6 cellular contexts compared by ENCODE assay signal in the genomic region with DNA sequence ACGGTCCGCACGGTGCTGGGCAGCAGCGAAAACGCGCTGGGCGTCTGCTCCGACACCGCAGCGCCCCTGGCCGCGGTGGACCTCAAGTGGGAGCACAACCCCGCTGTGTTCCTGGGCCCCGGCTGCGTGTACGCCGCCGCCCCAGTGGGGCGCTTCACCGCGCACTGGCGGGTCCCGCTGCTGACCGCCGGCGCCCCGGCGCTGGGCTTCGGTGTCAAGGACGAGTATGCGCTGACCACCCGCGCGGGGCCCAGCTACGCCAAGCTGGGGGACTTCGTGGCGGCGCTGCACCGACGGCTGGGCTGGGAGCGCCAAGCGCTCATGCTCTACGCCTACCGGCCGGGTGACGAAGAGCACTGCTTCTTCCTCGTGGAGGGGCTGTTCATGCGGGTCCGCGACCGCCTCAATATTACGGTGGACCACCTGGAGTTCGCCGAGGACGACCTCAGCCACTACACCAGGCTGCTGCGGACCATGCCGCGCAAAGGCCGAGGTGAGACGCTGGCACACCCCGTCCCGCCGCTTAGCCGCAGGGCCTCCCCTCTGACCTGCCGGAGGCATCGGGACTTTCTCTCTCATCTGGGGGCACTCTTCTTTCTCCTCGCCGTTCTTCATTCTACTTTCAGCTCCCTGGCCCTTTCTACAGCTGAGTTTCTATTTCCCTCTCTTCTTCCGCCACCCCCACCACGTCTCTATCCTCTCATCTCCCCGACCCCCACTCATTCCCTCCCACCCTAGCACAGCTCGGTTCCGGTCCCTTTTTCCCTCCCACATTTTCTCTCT. TPM values are rescaled to one million over a fixed set of nuclear protein-coding genes. Genes with fewer than 3 reads are reported as not detected.
A peak's percentile ranks its signal among the peaks of the same experiment; 100 is the strongest.
DNase-seq lines count a peak whose midpoint lies in the region; ATAC-seq and TF ChIP-seq lines count a peak whose summit lies in the region.

No MANE protein-coding gene starts in this region.

- no peaks in the 10 kb centered on the region for H3K9me3 Mint-ChIP-seq in activated CD8-positive, alpha-beta T cell treated with anti-CD3 and anti-CD28 coated beads for 36 hours

- H3K4me3 ChIP-seq in iPS-20b (ENCODE audit: low read length), result peak overlapping the region; percentile 68

- POLR2A ChIA-PET in activated CD8-positive, alpha-beta T cell treated with anti-CD3 and anti-CD28 coated beads for 36 hours (lab: Charles Lee), result interaction anchor here (0.6 to 0.7 kb wide), 3 partner anchors 44 to 284 kb away, joined by 3 read pairs; no protein-coding TSS in a partner anchor

- CTCF ChIA-PET in activated CD8-positive, alpha-beta T cell treated with anti-CD3 and anti-CD28 coated beads for 36 hours (lab: Charles Lee), result interaction anchor here (0.8 to 5.2 kb wide), 8 partner anchors 12 to 107 kb away, joined by 3 to 40 read pairs (median 4); partner anchors contain the start of gene CHTOP

- peaks cover 7% of the 10 kb centered on the region; the same call in 1 of the 2 replicates for H3K4me1 ChIP-seq in iPS-20b (ENCODE audit: insufficient read depth, low read length)

- peaks cover 45% of the 10 kb centered on the region for H3K27me3 ChIP-seq in iPS-20b (ENCODE audit: insufficient read depth, low read length)

- peak overlapping the region; percentile 57 for H3K4me3 Mint-ChIP-seq in activated CD8-positive, alpha-beta T cell treated with anti-CD3 and anti-CD28 coated beads for 36 hours

- H3K9ac ChIP-seq in iPS-20b (ENCODE audit: low read depth, low read length), result peak overlapping the region; percentile 48; the same call in 1 of the 2 replicates

- H3K4me1 Mint-ChIP-seq in activated CD8-positive, alpha-beta T cell treated with anti-CD3 and anti-CD28 coated beads for 36 hours (ENCODE audit: low read depth), result peaks cover 19% of the 10 kb centered on the region

- intact Hi-C loops in activated CD8-positive, alpha-beta T cell treated with anti-CD3 and anti-CD28 coated beads for 36 hours (cut with micrococcal nuclease), result loop anchor here (5.0 kb wide), 1 partner anchor 68 kb away; no protein-coding TSS in a partner anchor

- TF ChIP-seq CTCF in activated CD8-positive, alpha-beta T cell treated with anti-CD3 and anti-CD28 coated beads for 36 hours (IDR thresholded peaks at IDR 0.05), result peak; percentile 52

- no peaks in the 10 kb centered on the region for H3K36me3 Mint-ChIP-seq in activated CD8-positive, alpha-beta T cell treated with anti-CD3 and anti-CD28 coated beads for 36 hours (ENCODE audit: low read depth)

- ATAC-seq in activated CD8-positive, alpha-beta T cell treated with anti-CD3 and anti-CD28 coated beads for 36 hours, result peak; percentile 63
- ATAC-seq in GM19324 (IDR thresholded peaks at IDR 0.05; ENCODE audit: low FRiP score, unreplicated experiment), result no peak

- peaks cover 10% of the 10 kb centered on the region; the same call in 1 of the 2 replicates for H3K36me3 ChIP-seq in iPS-20b (ENCODE audit: insufficient read depth, low read depth, low read length)

- DNase-seq in ELF-1 (ENCODE audit: low read depth, low spot score) (peak; percentile 54), kidney tubule cell (ENCODE audit: low spot score) (no peak)
- peak; percentile 41 for DNase-seq in activated CD8-positive, alpha-beta T cell treated with anti-CD3 and anti-CD28 coated beads for 36 hours
- no peak for DNase-seq in NK-92 treated with Interleukin-12 subunit alpha and Interleukin-12 subunit beta, amount 100 ng/mL, for 24 hours (lab: John Stamatoyannopoulos, UW)

- no peak overlapping the region for H3K27ac ChIP-seq in iPS-20b (ENCODE audit: low read length)

- H3K27me3 Mint-ChIP-seq in activated CD8-positive, alpha-beta T cell treated with anti-CD3 and anti-CD28 coated beads for 36 hours, result peaks cover 43% of the 10 kb centered on the region

- no peak overlapping the region for H3K27ac Mint-ChIP-seq in activated CD8-positive, alpha-beta T cell treated with anti-CD3 and anti-CD28 coated beads for 36 hours

- H3K9me3 ChIP-seq in iPS-20b (ENCODE audit: insufficient read depth, low read depth, low read length), result no peaks in the 10 kb centered on the region

RNA-seq across cellular contexts. Expression of gene NPR1, which starts 1.0 kb away (rescaled TPM):
- not detected for total RNA-seq in activated CD8-positive, alpha-beta T cell treated with anti-CD3 and anti-CD28 coated beads for 36 hours

RNA-seq across cellular contexts. Expression of gene ILF2, which starts 8.7 kb away (rescaled TPM):
- total RNA-seq in activated CD8-positive, alpha-beta T cell treated with anti-CD3 and anti-CD28 coated beads for 36 hours, result 100 to 1,000 TPM; 328 to 333 TPM

RNA-seq across cellular contexts. Expression of gene SNAPIN, which starts 21.0 kb away (rescaled TPM):
- total RNA-seq in activated CD8-positive, alpha-beta T cell treated with anti-CD3 and anti-CD28 coated beads for 36 hours, result 10 to 100 TPM; 25.7 to 27.3 TPM

RNA-seq across cellular contexts. Expression of gene CHTOP, which starts 45.7 kb away (rescaled TPM):
- total RNA-seq in activated CD8-positive, alpha-beta T cell treated with anti-CD3 and anti-CD28 coated beads for 36 hours, result 10 to 100 TPM; 76.8 to 83.2 TPM

RNA-seq across cellular contexts. Expression of gene INTS3, which starts 48.3 kb away (rescaled TPM):
- total RNA-seq in activated CD8-positive, alpha-beta T cell treated with anti-CD3 and anti-CD28 coated beads for 36 hours, result 10 to 100 TPM; 45.0 to 45.5 TPM

Comparison
In these comparisons a context has a peak if more than half of its experiments do, and no peak if none do; other contexts are left out.
1. DNase-seq: peak in ELF-1 (single experiment) and activated CD8-positive, alpha-beta T cell treated with anti-CD3 and anti-CD28 coated beads for 36 hours (single experiment); none in NK-92 treated with Interleukin-12 subunit alpha and Interleukin-12 subunit beta, amount 100 ng/mL, for 24 hours (single experiment) and kidney tubule cell (single experiment).